In genomic region chr12:76455582-76456345, GRCh38 we compare ENCODE assay signal across 8 cellular contexts.
DNase-seq lines count a peak whose midpoint lies in the region; TF ChIP-seq lines count a peak whose summit lies in the region.

No MANE protein-coding gene starts in this region.

- peaks cover 49% of the 10 kb centered on the region for H3K4me1 Mint-ChIP-seq in HFFc6 (ENCODE audit: low read depth)

- CTCF ChIA-PET in AG04450 (lab: Charles Lee) = interaction anchor here (0.6 to 2.3 kb wide), 23 partner anchors 9 to 951 kb away, joined by 3 to 14 read pairs (median 4); no protein-coding TSS in a partner anchor

- TF ChIP-seq CTCF in AG04450 (IDR thresholded peaks at IDR 0.05; ENCODE audit: low read depth, low read length) = peak; percentile 76
- TF ChIP-seq CTCF in GM12873 (IDR thresholded peaks at IDR 0.05; ENCODE audit: insufficient read depth, low read depth, low read length, missing control alignments) = peak; percentile 52
- TF ChIP-seq CTCF in HFFc6 (IDR thresholded peaks at IDR 0.05) = peak; percentile 86
- peak in 1 of 3 experiments; percentile 29 for TF ChIP-seq CTCF in vagina (IDR thresholded peaks at IDR 0.05)

- H3K9me3 ChIP-seq in AG04450 (ENCODE audit: control insufficient read depth, insufficient read depth, low read length) = no peaks in the 10 kb centered on the region
- H3K9me3 ChIP-seq in vagina = no peaks in the 10 kb centered on the region

- H3K9me3 Mint-ChIP-seq in HFFc6 = no peaks in the 10 kb centered on the region

- peak overlapping the region; percentile 47; the same call in 1 of the 2 replicates for H3K4me3 Mint-ChIP-seq in HFFc6

- intact Hi-C loops in vagina (cut with DNase I) = no loop called here

- no peaks in the 10 kb centered on the region for H3K27me3 Mint-ChIP-seq in HFFc6 (ENCODE audit: insufficient read depth)

- no peak for TF ChIP-seq POLR2A in vagina (IDR thresholded peaks at IDR 0.05)

- no peaks in the 10 kb centered on the region for H3K36me3 ChIP-seq in vagina

- no peaks in the 10 kb centered on the region for H3K27me3 ChIP-seq in AG04450 (ENCODE audit: control insufficient read depth, insufficient read depth, low read length)
- no peaks in the 10 kb centered on the region for H3K27me3 ChIP-seq in vagina

- peaks cover 16% of the 10 kb centered on the region for H3K4me1 ChIP-seq in vagina

- H3K27ac ChIP-seq in AG04450 (ENCODE audit: low read depth, low read length) (no peak overlapping the region), vagina (no peak overlapping the region)

- peaks cover 8% of the 10 kb centered on the region for H3K36me3 Mint-ChIP-seq in HFFc6 (ENCODE audit: low read depth)

- H3K4me3 ChIP-seq in AG04450 (ENCODE audit: low read depth, low read length) (no peak overlapping the region), vagina (no peak overlapping the region)

- DNase-seq in AG04450 (ENCODE audit: low read depth, low spot score) = peak; percentile 79
- DNase-seq in HFFc6 = peak; percentile 92
- DNase-seq in LoVo (ENCODE audit: low spot score) = peak; percentile 87
- DNase-seq in SHP77 (lab: John Stamatoyannopoulos, UW) = peak; percentile 42 to 61
- peak; percentile 86 for DNase-seq in dedifferentiated amniotic fluid mesenchymal stem cell (ENCODE audit: extremely low spot score)
- DNase-seq in lung microvascular endothelial cell (ENCODE audit: low read depth in 2 of 2) = peak; percentile 82 to 92
- DNase-seq in vagina (ENCODE audit: extremely low spot score in 2 of 2) = no peak

- POLR2A ChIA-PET in AG04450 (lab: Yijun Ruan, JAX) = interaction anchor here (0.8 kb wide), 1 partner anchor 108 kb away, joined by 4 read pairs; the partner anchor contains the start of gene BBS10

- peak overlapping the region; percentile 74 for H3K27ac Mint-ChIP-seq in HFFc6

Comparison
In these comparisons a context has a peak if more than half of its experiments do, and no peak if none do; other contexts are left out.
1. DNase-seq: peak in AG04450 (single experiment), HFFc6 (single experiment), LoVo (single experiment), SHP77 (2 of 2), dedifferentiated amniotic fluid mesenchymal stem cell (single experiment) and lung microvascular endothelial cell (2 of 2); none in vagina (0 of 2).